1 cellular context compared by ENCODE assay signal in genomic region chr17:81815646-81815985, GRCh38.
TF ChIP-seq lines count a peak whose summit lies in the region.

No MANE protein-coding gene starts in this region.

TF ChIP-seq in HepG2, 621 proteins besides CTCF, POLR2A, EP300 and RAD21:
- TF ChIP-seq ZNF598 (CRISPR knock-in tag; IDR thresholded peaks at IDR 0.05; ENCODE audit: borderline replicate concordance) (0 out of 2 replicates have a peak, but pooled peaks have one; percentile 6), BCL3 (CRISPR knock-in tag; IDR thresholded peaks at IDR 0.05) (0 out of 2 replicates have a peak, but pooled peaks have one; percentile 27), ZNF501 (CRISPR knock-in tag; IDR thresholded peaks at IDR 0.05) (no peak)
